Comparison of ENCODE assay signal across 8 cellular contexts in genomic region chr2:176085861-176086771, GRCh38. TPM values are rescaled to one million over a fixed set of nuclear protein-coding genes. Genes with fewer than 3 reads are reported as not detected.
DNase-seq lines count a peak whose midpoint lies in the region; ATAC-seq and TF ChIP-seq lines count a peak whose summit lies in the region.

No MANE protein-coding gene starts in this region.

- peaks cover 12% of the 10 kb centered on the region; the same call in 2 of the 3 replicates for H3K9me3 Mint-ChIP-seq in GM23338

- no peaks in the 10 kb centered on the region for H3K36me3 ChIP-seq in GM23338 (ENCODE audit: insufficient read depth)

- H3K9me2 ChIP-seq in GM23338 (ENCODE audit: insufficient read depth) = no peaks in the 10 kb centered on the region

- H3K4me3 Mint-ChIP-seq in GM23338 = peak overlapping the region; percentile 57

- ATAC-seq in GM23338 = peak; percentile 6
- no peak for ATAC-seq in GM18520 (IDR thresholded peaks at IDR 0.05; ENCODE audit: unreplicated experiment)

- H3F3A ChIP-seq in GM23338 (replicated peaks; ENCODE audit: low read depth) = peaks cover 39% of the 10 kb centered on the region

- H2AFZ ChIP-seq in GM23338 = no peak overlapping the region

- H3K27me3 ChIP-seq in GM23338 (ENCODE audit: insufficient read depth) = peaks cover 100% of the 10 kb centered on the region

- H3K4me3 ChIP-seq in GM23338 (peak overlapping the region; percentile 49), retinal pigment epithelial cell (ENCODE audit: low read length) (no peak overlapping the region)

- DNase-seq in GM23338 (ENCODE audit: low spot score) = peak; percentile 75
- DNase-seq in RPMI8226 = peak; percentile 37
- peak; percentile 16 for DNase-seq in fibroblast of gingiva (ENCODE audit: low read depth)
- DNase-seq in retinal pigment epithelial cell (ENCODE audit: low read depth) = no peak
- DNase-seq in ureter (ENCODE audit: low spot score) = no peak
- no peak for DNase-seq in NCI-H2107 treated with DMSO at 0.1 percent for 48 hours (lab: John Stamatoyannopoulos, UW; ENCODE audit: unreplicated experiment)

- no peak overlapping the region for H3K27ac Mint-ChIP-seq in GM23338

- H4K20me1 ChIP-seq in GM23338 (replicated peaks; ENCODE audit: insufficient read depth) = peaks cover 50% of the 10 kb centered on the region

- H3K27me3 Mint-ChIP-seq in GM23338 (ENCODE audit: insufficient read depth, low read depth, poor library complexity) = peaks cover 100% of the 10 kb centered on the region

- peaks cover 34% of the 10 kb centered on the region for H3K4me1 Mint-ChIP-seq in GM23338

- H3K4me1 ChIP-seq in GM23338 (ENCODE audit: insufficient read depth) = peaks cover 58% of the 10 kb centered on the region

- H3K4me2 ChIP-seq in GM23338 = peak overlapping the region; percentile 81

- H3K36me3 Mint-ChIP-seq in GM23338 (ENCODE audit: low read depth) = peaks cover 3% of the 10 kb centered on the region; the same call in 1 of the 3 replicates

- no peaks in the 10 kb centered on the region for H3K79me2 ChIP-seq in GM23338 (replicated peaks; ENCODE audit: insufficient read depth)

- TF ChIP-seq CTCF in C4-2B (conservative IDR thresholded peaks at IDR 0.05) = peak; percentile 67
- peak; percentile 69 to 72 for TF ChIP-seq CTCF in GM23338 (conservative IDR thresholded peaks at IDR 0.05; ENCODE audit: low read depth in 2 of 2)
- TF ChIP-seq CTCF in retinal pigment epithelial cell (conservative IDR thresholded peaks at IDR 0.05; ENCODE audit: low read depth, low read length) = peak; percentile 69

- H3K27ac ChIP-seq in C4-2B = no peak overlapping the region
- H3K27ac ChIP-seq in GM23338 (ENCODE audit: low read depth) = no peak overlapping the region

TF ChIP-seq in GM23338, 12 proteins besides CTCF, POLR2A, EP300 and RAD21:
- no peak for TF ChIP-seq ZNF114 (CRISPR knock-in tag; IDR thresholded peaks at IDR 0.05)
- no peak for TF ChIP-seq ZNF462 (CRISPR knock-in tag; IDR thresholded peaks at IDR 0.05)
- no peak for TF ChIP-seq STAT1 (IDR thresholded peaks at IDR 0.05; ENCODE audit: unreplicated experiment)
- TF ChIP-seq EZH2 (IDR thresholded peaks at IDR 0.05; ENCODE audit: low read depth, unreplicated experiment) = peak; percentile 80
- peak; percentile 50 for TF ChIP-seq EZH2phosphoT487 (IDR thresholded peaks at IDR 0.05; ENCODE audit: unreplicated experiment)

RNA-seq across cellular contexts. Expression of gene EVX2, which starts 2.4 kb away (rescaled TPM):
- total RNA-seq in GM23338 (2014; rRNA removed; shearing (Covaris generic)) = 0.03 and 0.04 TPM in 2 replicates
- not detected in 2 replicates for polyA plus RNA-seq in GM23338 (2016; fragmentation: Nextera tagmentation; extraction: Ambion mirVana)
- total RNA-seq in ureter = not detected

RNA-seq across cellular contexts. Expression of gene HOXD13, which starts 6.4 kb away (rescaled TPM):
- total RNA-seq in GM23338 (2014; rRNA removed; shearing (Covaris generic)) = 0.47 TPM in 1 of 2 replicates, not detected in the other
- polyA plus RNA-seq in GM23338 (2016; fragmentation: Nextera tagmentation; extraction: Ambion mirVana) = not detected in 2 replicates
- not detected for total RNA-seq in ureter

RNA-seq across cellular contexts. Expression of gene HOXD12, which starts 13.5 kb away (rescaled TPM):
- not detected in 2 replicates for total RNA-seq in GM23338 (2014; rRNA removed; shearing (Covaris generic))
- polyA plus RNA-seq in GM23338 (2016; fragmentation: Nextera tagmentation; extraction: Ambion mirVana) = not detected in 2 replicates
- total RNA-seq in ureter = not detected

RNA-seq across cellular contexts. Expression of gene HOXD11, which starts 21.0 kb away (rescaled TPM):
- total RNA-seq in GM23338 (2014; rRNA removed; shearing (Covaris generic)) = not detected in 2 replicates
- not detected in 2 replicates for polyA plus RNA-seq in GM23338 (2016; fragmentation: Nextera tagmentation; extraction: Ambion mirVana)
- 1.2 TPM for total RNA-seq in ureter

RNA-seq across cellular contexts. Expression of gene HOXD10, which starts 30.5 kb away (rescaled TPM):
- not detected in 2 replicates for total RNA-seq in GM23338 (2014; rRNA removed; shearing (Covaris generic))
- polyA plus RNA-seq in GM23338 (2016; fragmentation: Nextera tagmentation; extraction: Ambion mirVana) = not detected in 2 replicates
- 4.4 TPM for total RNA-seq in ureter

Comparison
In these comparisons a context has a peak if more than half of its experiments do, and no peak if none do; other contexts are left out.
1. DNase-seq: peak in GM23338 (single experiment), RPMI8226 (single experiment) and fibroblast of gingiva (single experiment); none in retinal pigment epithelial cell (single experiment), ureter (single experiment) and NCI-H2107 treated with DMSO at 0.1 percent for 48 hours (single experiment).
2. Peak in every context shown above with its lines, with median percentiles within 50 percentile points of each other: CTCF ChIP-seq.